ENCODE assay signal across 16 cellular contexts in genomic region chr9:130981761-130982147, GRCh38. TPM values are rescaled to one million over a fixed set of nuclear protein-coding genes. Genes with fewer than 3 reads are reported as not detected.
DNase-seq lines count a peak whose midpoint lies in the region; ATAC-seq and TF ChIP-seq lines count a peak whose summit lies in the region.
"Had no signal": no experiment of that assay in that cellular context is flagged by ENCODE, and none has a peak within 500 bp of the region (broad histone marks: within the 10 kb centered on the region; RNA-seq: fewer than 3 reads in every experiment).

No MANE protein-coding gene starts in this region.

- H2BK12ac ChIP-seq in neuronal stem cell (ENCODE audit: low read length): no peak overlapping the region

- H2AFZ ChIP-seq in neuronal stem cell (ENCODE audit: low read length): peak overlapping the region; percentile 33

- peak overlapping the region; percentile 85 for H2BK15ac ChIP-seq in neuronal stem cell (ENCODE audit: low read length)

- POLR2A ChIA-PET in Caco-2 (lab: Charles Lee): no interaction called here

- H3K4me2 ChIP-seq in BLaER1 treated with 17β-estradiol and CSF1 and Interleukin-3, amounts not matched to agents 10 nM and 100 nM: peak overlapping the region; percentile 46 to 96 (median 73); a peak in 20 of 22 replicates
- H3K4me2 ChIP-seq in neuronal stem cell (ENCODE audit: insufficient read depth, low read length, poor library complexity, severe bottlenecking): no peak overlapping the region

- peak overlapping the region in 5 of 11 experiments; percentile 2 to 32 (median 12); a peak in 5 of 22 replicates for H3K9ac ChIP-seq in BLaER1 treated with 17β-estradiol and CSF1 and Interleukin-3, amounts not matched to agents 10 nM and 100 nM
- H3K9ac ChIP-seq in NT2/D1 (ENCODE audit: insufficient read length, low read depth) (peak overlapping the region; percentile 9), neuronal stem cell (ENCODE audit: low read depth, low read length, poor library complexity) (no peak overlapping the region)

- intact Hi-C loops in left colon (cut with DNase I, micrococcal nuclease) (no loop called here), Caco-2 (cut with micrococcal nuclease; ENCODE audit: unreplicated experiment) (no loop called here)

- H3K9me3 Mint-ChIP-seq in Caco-2 (ENCODE audit: unreplicated experiment): no peaks in the 10 kb centered on the region
- H3K9me3 Mint-ChIP-seq: T-helper 1 cell treated with Interleukin-12 subunit alpha and Interleukin-12 subunit beta and Interleukin-4 antibody, amounts not matched to agents 30 μg/mL and 1 μg/mL, for 36 hours had no signal

- no peak overlapping the region for H4K8ac ChIP-seq in neuronal stem cell (ENCODE audit: low read depth, low read length)

- H2BK5ac ChIP-seq in neuronal stem cell (ENCODE audit: low read length): peak overlapping the region; percentile 24

- peak overlapping the region in 1 of 10 experiments; percentile 41; a peak in 1 of 20 replicates for H3K4me3 ChIP-seq in BLaER1 treated with 17β-estradiol and CSF1 and Interleukin-3, amounts not matched to agents 10 nM and 100 nM
- H3K4me3 ChIP-seq in NT2/D1 (ENCODE audit: insufficient read length, low read depth): no peak overlapping the region
- no peak overlapping the region for H3K4me3 ChIP-seq in neuronal stem cell (ENCODE audit: low read length in 2 of 2)
- H3K4me3 ChIP-seq in Caco-2 (ENCODE audit: low read depth, low read length): no peak overlapping the region

- H3K27ac ChIP-seq in BLaER1 treated with 17β-estradiol and CSF1 and Interleukin-3, amounts not matched to agents 10 nM and 100 nM: peak overlapping the region in 6 of 11 experiments; percentile 4 to 64 (median 36); a peak in 9 of 22 replicates
- no peak overlapping the region for H3K27ac ChIP-seq in neuronal stem cell (replicated peaks; ENCODE audit: low read length)

- no peak overlapping the region for H3K4me3 Mint-ChIP-seq in Caco-2 (ENCODE audit: unreplicated experiment)
- H3K4me3 Mint-ChIP-seq: CD8-positive, alpha-beta memory T cell; T-helper 1 cell treated with Interleukin-12 subunit alpha and Interleukin-12 subunit beta and Interleukin-4 antibody, amounts not matched to agents 30 μg/mL and 1 μg/mL, for 36 hours had no signal

- H4K91ac ChIP-seq in neuronal stem cell (ENCODE audit: low read depth, low read length, poor library complexity): no peak overlapping the region

- no peaks in the 10 kb centered on the region for H3K27me3 Mint-ChIP-seq in Caco-2 (ENCODE audit: insufficient read depth, unreplicated experiment)

- DNase-seq in NCI-H1436 (lab: John Stamatoyannopoulos, UW) (peak; percentile 26), NCI-H1436 treated with DMSO at 0.1 percent for 48 hours (lab: John Stamatoyannopoulos, UW) (no peak), NT2/D1 (ENCODE audit: low read depth, low spot score) (no peak), neuronal stem cell (ENCODE audit: low spot score) (no peak), left colon (no peak), Caco-2 (no peak)
- DNase-seq: 8988T; BE2C; CD8-positive, alpha-beta memory T cell; EL; NCI-H1694 treated with DMSO at 0.1 percent for 48 hours; NCI-H524; RPMI8226 had no signal

- no TSS peak for BruUV-seq in Caco-2 (replicated peaks; lab: Mats Ljungman, UMichigan)

- H2BK120ac ChIP-seq in neuronal stem cell (ENCODE audit: low read depth, low read length): peak overlapping the region; percentile 72

- H3K79me1 ChIP-seq in neuronal stem cell (ENCODE audit: low read depth, low read length): no peaks in the 10 kb centered on the region

- H3K4me1 Mint-ChIP-seq in Caco-2 (ENCODE audit: low read depth, unreplicated experiment): no peaks in the 10 kb centered on the region
- H3K4me1 Mint-ChIP-seq: CD8-positive, alpha-beta memory T cell had no signal

- no peaks in the 10 kb centered on the region for H3K9me3 ChIP-seq in BLaER1 treated with 17β-estradiol and CSF1 and Interleukin-3, amounts not matched to agents 10 nM and 100 nM (replicated peaks in 1 of 11)
- H3K9me3 ChIP-seq in NT2/D1 (ENCODE audit: insufficient read depth, low read length): no peaks in the 10 kb centered on the region
- H3K9me3 ChIP-seq in neuronal stem cell (replicated peaks in 1 of 2; ENCODE audit: control insufficient read depth in 2 of 2, insufficient read depth in 1 of 2, low read depth in 1 of 2, low read length in 2 of 2): peaks cover 0 to 2% of the 10 kb centered on the region in 2 donors
- no peaks in the 10 kb centered on the region for H3K9me3 ChIP-seq in Caco-2
- H3K9me3 ChIP-seq: BE2C had no signal

- peak overlapping the region; percentile 89 for H3K14ac ChIP-seq in neuronal stem cell (ENCODE audit: low read length)

- peaks cover 15 to 41% (median 27%) of the 10 kb centered on the region in 10 experiments for H3K4me1 ChIP-seq in BLaER1 treated with 17β-estradiol and CSF1 and Interleukin-3, amounts not matched to agents 10 nM and 100 nM
- H3K4me1 ChIP-seq in NT2/D1 (ENCODE audit: insufficient read depth, insufficient read length): peaks cover 7% of the 10 kb centered on the region
- peaks cover 17 to 48% of the 10 kb centered on the region in 2 donors for H3K4me1 ChIP-seq in neuronal stem cell (ENCODE audit: control insufficient read depth in 2 of 2, insufficient read depth in 1 of 2, low read depth in 1 of 2, low read length in 2 of 2)
- H3K4me1 ChIP-seq in Caco-2: no peaks in the 10 kb centered on the region
- H3K4me1 ChIP-seq: BE2C had no signal

- no peaks in the 10 kb centered on the region for H4K20me1 ChIP-seq in BLaER1 treated with 17β-estradiol and CSF1 and Interleukin-3, amounts not matched to agents 10 nM and 100 nM

- CTCF ChIA-PET in Caco-2 (lab: Charles Lee): no interaction called here

- H3K27ac Mint-ChIP-seq in Caco-2 (ENCODE audit: unreplicated experiment): no peak overlapping the region
- H3K27ac Mint-ChIP-seq: CD8-positive, alpha-beta memory T cell; T-helper 1 cell treated with Interleukin-12 subunit alpha and Interleukin-12 subunit beta and Interleukin-4 antibody, amounts not matched to agents 30 μg/mL and 1 μg/mL, for 36 hours had no signal

- no peaks in the 10 kb centered on the region for H3K36me3 Mint-ChIP-seq in Caco-2 (ENCODE audit: insufficient read depth, unreplicated experiment)
- H3K36me3 Mint-ChIP-seq: CD8-positive, alpha-beta memory T cell had no signal

- no CpG with 5 or more reads among the region's 14 CpGs for WGBS in neuronal stem cell (ENCODE audit: extremely low coverage in 2 of 2, insufficient read length in 2 of 2, insufficient replicate concordance in 1 of 2), 2 donors

- H3K27me3 ChIP-seq in BLaER1 treated with 17β-estradiol and CSF1 and Interleukin-3, amounts not matched to agents 10 nM and 100 nM: no peaks in the 10 kb centered on the region
- H3K27me3 ChIP-seq in NT2/D1 (ENCODE audit: insufficient read depth, insufficient read length) (no peaks in the 10 kb centered on the region), neuronal stem cell (ENCODE audit: control insufficient read depth in 3 of 3, insufficient read depth in 3 of 3, low read depth in 1 of 3, low read length in 3 of 3) (no peaks in the 10 kb centered on the region), Caco-2 (replicated peaks; ENCODE audit: control insufficient read depth, insufficient read depth, low read length) (no peaks in the 10 kb centered on the region)
- H3K27me3 ChIP-seq: BE2C had no signal

- no peaks in the 10 kb centered on the region for H3K36me3 ChIP-seq in BLaER1 treated with 17β-estradiol and CSF1 and Interleukin-3, amounts not matched to agents 10 nM and 100 nM
- H3K36me3 ChIP-seq in NT2/D1 (ENCODE audit: insufficient read depth, insufficient read length, low read length): no peaks in the 10 kb centered on the region
- H3K36me3 ChIP-seq in neuronal stem cell (replicated peaks in 1 of 2; ENCODE audit: control insufficient read depth in 2 of 2, insufficient read depth in 2 of 2, low read length in 2 of 2): no peaks in the 10 kb centered on the region
- no peaks in the 10 kb centered on the region for H3K36me3 ChIP-seq in Caco-2 (ENCODE audit: control insufficient read depth, insufficient read depth, low read length)
- H3K36me3 ChIP-seq: BE2C had no signal

- ATAC-seq in GM19324 (IDR thresholded peaks at IDR 0.05; ENCODE audit: low FRiP score, unreplicated experiment) (no peak), left colon (no peak)

- peak overlapping the region; percentile 98 for H3K23ac ChIP-seq in neuronal stem cell (ENCODE audit: low read depth, low read length, poor library complexity)

- H3K18ac ChIP-seq in neuronal stem cell (ENCODE audit: low read length): peak overlapping the region; percentile 85

- no peak for TF ChIP-seq CTCF in Caco-2 (IDR thresholded peaks at IDR 0.05; ENCODE audit: insufficient read depth in 1 of 2, low read depth in 1 of 2, low read length in 1 of 2, severe bottlenecking in 1 of 2, unreplicated experiment in 1 of 2)

- H3K4ac ChIP-seq in neuronal stem cell (ENCODE audit: low read length): peak overlapping the region; percentile 23

- peak overlapping the region; percentile 88 for H2AK5ac ChIP-seq in neuronal stem cell (ENCODE audit: low read depth, low read length)

RNA-seq across cellular contexts. Expression of gene LAMC3, which starts 27.2 kb away (rescaled TPM):
- polyA plus RNA-seq in neuronal stem cell (2013, experiment 1 of 2): 0.03 TPM
- 0.07 TPM for polyA plus RNA-seq in neuronal stem cell (2013, experiment 2 of 2)
- 1 to 10 TPM in 1 of 2 donors, under 1 TPM in 1; 0.82 to 1.3 TPM for total RNA-seq in left colon
- total RNA-seq in Caco-2 (2022): 0.36 and 0.44 TPM in 2 replicates
- polyA plus RNA-seq: CD8-positive, alpha-beta memory T cell had no signal

RNA-seq across cellular contexts. Expression of gene FIBCD1, which starts 42.7 kb away (rescaled TPM):
- 0.82 TPM for polyA plus RNA-seq in neuronal stem cell (2013, experiment 1 of 2)
- 0.89 TPM for polyA plus RNA-seq in neuronal stem cell (2013, experiment 2 of 2)
- 1 to 10 TPM; 7.9 to 9.6 TPM for total RNA-seq in left colon
- total RNA-seq in Caco-2 (2022): not detected in 2 replicates
- total RNA-seq: CD8-positive, alpha-beta memory T cell had no signal
- polyA plus RNA-seq: CD8-positive, alpha-beta memory T cell had no signal
